Comparison of ENCODE assay signal across 33 cellular contexts in the genomic region with DNA sequence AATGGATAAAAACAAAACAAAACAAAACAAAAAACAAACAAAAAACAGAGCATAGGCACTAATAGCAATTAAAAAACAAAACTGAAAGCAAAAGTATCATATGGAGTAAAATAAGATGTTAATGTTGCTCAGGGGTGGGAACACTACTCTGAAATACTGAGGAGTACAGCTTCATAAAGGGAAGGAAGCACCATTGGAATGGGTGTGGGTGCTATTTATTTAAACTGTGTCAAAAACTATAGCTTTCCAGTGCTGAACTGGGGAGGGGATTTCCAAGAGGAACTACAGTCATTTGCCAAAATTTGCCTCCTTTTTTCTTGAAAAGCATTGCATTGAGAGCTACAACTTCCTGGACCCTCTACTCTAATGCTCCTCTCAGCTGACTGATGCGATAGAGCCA. TPM values are rescaled to one million over a fixed set of nuclear protein-coding genes. Genes with fewer than 3 reads are reported as not detected.
DNase-seq lines count a peak whose midpoint lies in the region; ATAC-seq, FAIRE-seq and TF ChIP-seq lines count a peak whose summit lies in the region.
"Had no signal": no experiment of that assay in that cellular context is flagged by ENCODE, and none has a peak within 500 bp of the region (broad histone marks: within the 10 kb centered on the region; RNA-seq: fewer than 3 reads in every experiment).

No MANE protein-coding gene starts in this region.

- H3K27me3 ChIP-seq in Loucy (ENCODE audit: insufficient read depth, low read length, poor library complexity, severe bottlenecking) (peaks cover 21% of the 10 kb centered on the region), testis (no peaks in the 10 kb centered on the region)
- H3K27me3 ChIP-seq: esophagus muscularis mucosa, Peyer's patch, suprapubic skin, uterus had no signal

- no peak for ATAC-seq in activated naive CD8-positive, alpha-beta T cell treated with anti-CD3 and anti-CD28 coated beads, Interleukin-2, amount 10 ng/mL, durations not matched to agents 7 days and 5 days (ENCODE audit: low read depth)
- ATAC-seq: left cardiac atrium; sciatic nerve; stimulated activated memory B cell treated with anti-CD40 and anti-IgM and Interleukin-4, amounts not matched to agents 10 μg/mL and 1 μg/mL and 100 μg/mL, for 72 hours had no signal

- no peak for TF ChIP-seq CTCF in Loucy (conservative IDR thresholded peaks at IDR 0.05; ENCODE audit: low read length)
- TF ChIP-seq CTCF in testis (IDR thresholded peaks at IDR 0.05) = no peak
- TF ChIP-seq CTCF in glutamatergic neuron (IDR thresholded peaks at IDR 0.05; ENCODE audit: partially characterized antibody, unreplicated experiment) = no peak

- intact Hi-C loops in dendritic cell treated with granulocyte-macrophage colony-stimulating factor and Interleukin-4, amounts not matched to agents 40 ng/mL and 50 ng/mL, for 4 days (cut with micrococcal nuclease) = no loop called here
- intact Hi-C loops in testis (cut with DNase I; ENCODE audit: low total_unique reads) = no loop called here

- peak overlapping the region; percentile 52 for H3K4me3 Mint-ChIP-seq in activated naive CD8-positive, alpha-beta T cell treated with anti-CD3 and anti-CD28 coated beads, Interleukin-2, amount 10 ng/mL, durations not matched to agents 7 days and 5 days
- H3K4me3 Mint-ChIP-seq in activated naive CD8-positive, alpha-beta T cell treated with anti-CD3 and anti-CD28 coated beads for 36 hours = no peak overlapping the region
- H3K4me3 Mint-ChIP-seq in dendritic cell treated with granulocyte-macrophage colony-stimulating factor and Interleukin-4, amounts not matched to agents 40 ng/mL and 50 ng/mL, for 4 days = peak overlapping the region; percentile 63
- H3K4me3 Mint-ChIP-seq in glutamatergic neuron (ENCODE audit: unreplicated experiment) = no peak overlapping the region
- H3K4me3 Mint-ChIP-seq: activated naive CD4-positive, alpha-beta T cell treated with anti-CD3 and anti-CD28 coated beads, Interleukin-2, amount 50 U/mL, for 24 hours; HFFc6; stimulated activated memory B cell treated with anti-CD40 and anti-IgM and Interleukin-4, amounts not matched to agents 10 μg/mL and 1 μg/mL and 100 μg/mL, for 72 hours had no signal

- no peak for TF ChIP-seq POLR2A in testis (IDR thresholded peaks at IDR 0.05)

- H4K20me1 ChIP-seq in Loucy (ENCODE audit: insufficient read depth, low read length, poor library complexity, severe bottlenecking) = no peaks in the 10 kb centered on the region

- H3K4me2 ChIP-seq in Loucy (ENCODE audit: low read depth, low read length, poor library complexity, severe bottlenecking) = peak overlapping the region; percentile 53

- no peak overlapping the region for H3K27ac Mint-ChIP-seq in activated naive CD8-positive, alpha-beta T cell treated with anti-CD3 and anti-CD28 coated beads, Interleukin-2, amount 10 ng/mL, durations not matched to agents 7 days and 5 days
- H3K27ac Mint-ChIP-seq in activated naive CD8-positive, alpha-beta T cell treated with anti-CD3 and anti-CD28 coated beads for 36 hours = no peak overlapping the region
- peak overlapping the region; percentile 79 for H3K27ac Mint-ChIP-seq in dendritic cell treated with granulocyte-macrophage colony-stimulating factor and Interleukin-4, amounts not matched to agents 40 ng/mL and 50 ng/mL, for 4 days
- no peak overlapping the region for H3K27ac Mint-ChIP-seq in glutamatergic neuron (ENCODE audit: unreplicated experiment)
- H3K27ac Mint-ChIP-seq: activated naive CD4-positive, alpha-beta T cell treated with anti-CD3 and anti-CD28 coated beads, Interleukin-2, amount 50 U/mL, for 24 hours; HFFc6; progenitor cell of endocrine pancreas; stimulated activated memory B cell treated with anti-CD40 and anti-IgM and Interleukin-4, amounts not matched to agents 10 μg/mL and 1 μg/mL and 100 μg/mL, for 72 hours had no signal

- no peak for FAIRE-seq in GM19239 (lab: Jason Lieb, UNC)
- FAIRE-seq: bronchial epithelial cell had no signal

- no peak overlapping the region for H3K9ac ChIP-seq in Loucy (ENCODE audit: low read depth, low read length, poor library complexity, severe bottlenecking)

- peaks cover 10% of the 10 kb centered on the region for H3K4me1 Mint-ChIP-seq in activated naive CD8-positive, alpha-beta T cell treated with anti-CD3 and anti-CD28 coated beads, Interleukin-2, amount 10 ng/mL, durations not matched to agents 7 days and 5 days
- peaks cover 7% of the 10 kb centered on the region for H3K4me1 Mint-ChIP-seq in activated naive CD8-positive, alpha-beta T cell treated with anti-CD3 and anti-CD28 coated beads for 36 hours
- peaks cover 44% of the 10 kb centered on the region for H3K4me1 Mint-ChIP-seq in dendritic cell treated with granulocyte-macrophage colony-stimulating factor and Interleukin-4, amounts not matched to agents 40 ng/mL and 50 ng/mL, for 4 days (ENCODE audit: low read depth)
- no peaks in the 10 kb centered on the region for H3K4me1 Mint-ChIP-seq in glutamatergic neuron (ENCODE audit: low read depth, unreplicated experiment)

- H3K36me3 ChIP-seq in Loucy (ENCODE audit: insufficient read depth, low read length) (no peaks in the 10 kb centered on the region), testis (ENCODE audit: low read depth, missing control alignments) (no peaks in the 10 kb centered on the region)
- H3K36me3 ChIP-seq: esophagus muscularis mucosa, Peyer's patch, suprapubic skin, uterus had no signal

- no peaks in the 10 kb centered on the region for H3K9me3 Mint-ChIP-seq in activated naive CD8-positive, alpha-beta T cell treated with anti-CD3 and anti-CD28 coated beads, Interleukin-2, amount 10 ng/mL, durations not matched to agents 7 days and 5 days
- H3K9me3 Mint-ChIP-seq in activated naive CD8-positive, alpha-beta T cell treated with anti-CD3 and anti-CD28 coated beads for 36 hours = no peaks in the 10 kb centered on the region
- no peaks in the 10 kb centered on the region for H3K9me3 Mint-ChIP-seq in dendritic cell treated with granulocyte-macrophage colony-stimulating factor and Interleukin-4, amounts not matched to agents 40 ng/mL and 50 ng/mL, for 4 days
- H3K9me3 Mint-ChIP-seq in glutamatergic neuron (ENCODE audit: unreplicated experiment) = no peaks in the 10 kb centered on the region
- H3K9me3 Mint-ChIP-seq: activated naive CD4-positive, alpha-beta T cell treated with anti-CD3 and anti-CD28 coated beads, Interleukin-2, amount 50 U/mL, for 24 hours; HFFc6; stimulated activated memory B cell treated with anti-CD40 and anti-IgM and Interleukin-4, amounts not matched to agents 10 μg/mL and 1 μg/mL and 100 μg/mL, for 72 hours had no signal

- H3K27ac ChIP-seq in testis = peak overlapping the region; percentile 41 to 53
- H3K27ac ChIP-seq: coronary artery, esophagus muscularis mucosa, Peyer's patch, suprapubic skin, uterus had no signal

- POLR2A ChIA-PET in activated naive CD8-positive, alpha-beta T cell treated with anti-CD3 and anti-CD28 coated beads, Interleukin-2, amount 10 ng/mL, durations not matched to agents 7 days and 5 days (lab: Charles Lee) = no interaction called here

- H3K9me3 ChIP-seq in Loucy (ENCODE audit: insufficient read depth, low read depth, low read length) (no peaks in the 10 kb centered on the region), testis (no peaks in the 10 kb centered on the region)
- H3K9me3 ChIP-seq: esophagus muscularis mucosa, Peyer's patch, suprapubic skin, uterus had no signal

- no peak for DNase-seq in activated naive CD8-positive, alpha-beta T cell treated with anti-CD3 and anti-CD28 coated beads, Interleukin-2, amount 10 ng/mL, durations not matched to agents 7 days and 5 days
- no peak for DNase-seq in activated naive CD8-positive, alpha-beta T cell treated with anti-CD3 and anti-CD28 coated beads for 36 hours
- DNase-seq in testis = no peak
- no peak for DNase-seq in glutamatergic neuron
- no peak for DNase-seq in HuH-7 (ENCODE audit: low spot score)
- no peak for DNase-seq in GM19239 (ENCODE audit: insufficient read length, low spot score)
- DNase-seq: anterior cingulate cortex; foreskin melanocyte; GOT3; HFFc6; left cardiac atrium; NCI-H1092; NCI-H187; NCI-H2171; NCI-H510A; Peyer's patch; SIG-M5; stimulated activated CD4-positive, alpha-beta T cell treated with anti-CD3 and anti-CD28 coated beads, Interleukin-12 subunit alpha, Interleukin-12 subunit beta, amount 100 ng/mL, for 4 hours; stimulated activated CD4-positive, alpha-beta T cell treated with anti-CD3 and anti-CD28 coated beads, Interleukin-4, amount 100 ng/mL, for 24 hours; uterus had no signal

- no peaks in the 10 kb centered on the region for H3K79me2 ChIP-seq in Loucy (ENCODE audit: insufficient read depth, low read length)

- no peaks in the 10 kb centered on the region for H3K27me3 Mint-ChIP-seq in activated naive CD8-positive, alpha-beta T cell treated with anti-CD3 and anti-CD28 coated beads, Interleukin-2, amount 10 ng/mL, durations not matched to agents 7 days and 5 days
- no peaks in the 10 kb centered on the region for H3K27me3 Mint-ChIP-seq in activated naive CD8-positive, alpha-beta T cell treated with anti-CD3 and anti-CD28 coated beads for 36 hours
- H3K27me3 Mint-ChIP-seq in dendritic cell treated with granulocyte-macrophage colony-stimulating factor and Interleukin-4, amounts not matched to agents 40 ng/mL and 50 ng/mL, for 4 days = no peaks in the 10 kb centered on the region
- no peaks in the 10 kb centered on the region for H3K27me3 Mint-ChIP-seq in glutamatergic neuron (ENCODE audit: unreplicated experiment)
- H3K27me3 Mint-ChIP-seq: activated naive CD4-positive, alpha-beta T cell treated with anti-CD3 and anti-CD28 coated beads, Interleukin-2, amount 50 U/mL, for 24 hours; progenitor cell of endocrine pancreas; stimulated activated memory B cell treated with anti-CD40 and anti-IgM and Interleukin-4, amounts not matched to agents 10 μg/mL and 1 μg/mL and 100 μg/mL, for 72 hours had no signal

- 66 to 78% methylated on average over 1 of the region's 1 CpG for WGBS in testis, 2 donors

- H3K36me3 Mint-ChIP-seq in activated naive CD8-positive, alpha-beta T cell treated with anti-CD3 and anti-CD28 coated beads, Interleukin-2, amount 10 ng/mL, durations not matched to agents 7 days and 5 days = peaks cover 2% of the 10 kb centered on the region
- no peaks in the 10 kb centered on the region for H3K36me3 Mint-ChIP-seq in activated naive CD8-positive, alpha-beta T cell treated with anti-CD3 and anti-CD28 coated beads for 36 hours
- no peaks in the 10 kb centered on the region for H3K36me3 Mint-ChIP-seq in dendritic cell treated with granulocyte-macrophage colony-stimulating factor and Interleukin-4, amounts not matched to agents 40 ng/mL and 50 ng/mL, for 4 days (ENCODE audit: low read depth)
- H3K36me3 Mint-ChIP-seq in glutamatergic neuron (ENCODE audit: unreplicated experiment) = no peaks in the 10 kb centered on the region
- H3K36me3 Mint-ChIP-seq: activated naive CD4-positive, alpha-beta T cell treated with anti-CD3 and anti-CD28 coated beads, Interleukin-2, amount 50 U/mL, for 24 hours; stimulated activated memory B cell treated with anti-CD40 and anti-IgM and Interleukin-4, amounts not matched to agents 10 μg/mL and 1 μg/mL and 100 μg/mL, for 72 hours had no signal

- H3K4me1 ChIP-seq in Loucy (ENCODE audit: insufficient read depth, low read length, poor library complexity, severe bottlenecking) (no peaks in the 10 kb centered on the region), testis (peaks cover 11% of the 10 kb centered on the region)
- H3K4me1 ChIP-seq: esophagus muscularis mucosa, Peyer's patch, suprapubic skin, uterus had no signal

- H2AFZ ChIP-seq in Loucy (ENCODE audit: low read length) = no peak overlapping the region; the same call in 1 of the 2 replicates

- H3K4me3 ChIP-seq in Loucy (ENCODE audit: low read length, poor library complexity, severe bottlenecking) = peak overlapping the region; percentile 16
- no peak overlapping the region for H3K4me3 ChIP-seq in testis
- H3K4me3 ChIP-seq: coronary artery, esophagus muscularis mucosa, Peyer's patch, suprapubic skin, uterus had no signal

- H3F3A ChIP-seq in Loucy (ENCODE audit: low read depth) = no peaks in the 10 kb centered on the region

- no peaks in the 10 kb centered on the region for H3K9me2 ChIP-seq in Loucy (replicated peaks; ENCODE audit: low read depth, low read length)

RNA-seq across cellular contexts. Expression of gene SPTA1, which starts 40.0 kb away (rescaled TPM):
- total RNA-seq in activated naive CD8-positive, alpha-beta T cell treated with anti-CD3 and anti-CD28 coated beads, Interleukin-2, amount 10 ng/mL, durations not matched to agents 7 days and 5 days = not detected
- not detected for total RNA-seq in activated naive CD8-positive, alpha-beta T cell treated with anti-CD3 and anti-CD28 coated beads for 36 hours
- 1 to 10 TPM; 3.4 to 4.2 TPM for total RNA-seq in testis
- polyA plus RNA-seq in testis (ENCODE audit: insufficient read depth, low read depth, low replicate concordance) = 6.8 TPM
- total RNA-seq in glutamatergic neuron (ENCODE audit: unreplicated experiment) = not detected
- total RNA-seq: activated CD8-positive, alpha-beta memory T cell treated with anti-CD3 and anti-CD28 coated beads for 36 hours; bronchial epithelial cell; G401; HFFc6; LHCN-M2; Peyer's patch; progenitor cell of endocrine pancreas had no signal

RNA-seq across cellular contexts. Expression of gene OR10Z1, which starts 41.4 kb away (rescaled TPM):
- total RNA-seq in activated naive CD8-positive, alpha-beta T cell treated with anti-CD3 and anti-CD28 coated beads, Interleukin-2, amount 10 ng/mL, durations not matched to agents 7 days and 5 days = not detected
- not detected for total RNA-seq in activated naive CD8-positive, alpha-beta T cell treated with anti-CD3 and anti-CD28 coated beads for 36 hours
- not detected for total RNA-seq in testis
- polyA plus RNA-seq in testis (ENCODE audit: insufficient read depth, low read depth, low replicate concordance) = not detected
- total RNA-seq in glutamatergic neuron (ENCODE audit: unreplicated experiment) = not detected
- total RNA-seq: activated CD8-positive, alpha-beta memory T cell treated with anti-CD3 and anti-CD28 coated beads for 36 hours; bronchial epithelial cell; esophagus muscularis mucosa; G401; HFFc6; left cardiac atrium; LHCN-M2; Peyer's patch; progenitor cell of endocrine pancreas; sciatic nerve; suprapubic skin; uterus had no signal

RNA-seq across cellular contexts. Expression of gene OR6K2, which starts 54.0 kb away (rescaled TPM):
- total RNA-seq in activated naive CD8-positive, alpha-beta T cell treated with anti-CD3 and anti-CD28 coated beads, Interleukin-2, amount 10 ng/mL, durations not matched to agents 7 days and 5 days = not detected
- not detected for total RNA-seq in activated naive CD8-positive, alpha-beta T cell treated with anti-CD3 and anti-CD28 coated beads for 36 hours
- not detected for total RNA-seq in testis
- not detected for polyA plus RNA-seq in testis (ENCODE audit: insufficient read depth, low read depth, low replicate concordance)
- total RNA-seq in glutamatergic neuron (ENCODE audit: unreplicated experiment) = not detected
- total RNA-seq: activated CD8-positive, alpha-beta memory T cell treated with anti-CD3 and anti-CD28 coated beads for 36 hours; bronchial epithelial cell; esophagus muscularis mucosa; G401; HFFc6; left cardiac atrium; LHCN-M2; Peyer's patch; progenitor cell of endocrine pancreas; sciatic nerve; suprapubic skin; uterus had no signal

Comparison
In these comparisons a context has a peak if more than half of its experiments do, and no peak if none do; other contexts are left out.
1. H3K4me3 Mint-ChIP-seq: peak in activated naive CD8-positive, alpha-beta T cell treated with anti-CD3 and anti-CD28 coated beads, Interleukin-2, amount 10 ng/mL, durations not matched to agents 7 days and 5 days (single experiment) and dendritic cell treated with granulocyte-macrophage colony-stimulating factor and Interleukin-4, amounts not matched to agents 40 ng/mL and 50 ng/mL, for 4 days (single experiment); none in activated naive CD8-positive, alpha-beta T cell treated with anti-CD3 and anti-CD28 coated beads for 36 hours (single experiment) and glutamatergic neuron (single experiment).